In genomic region chr22:30265131-30265720, GRCh38 we compare ENCODE assay signal across 13 cellular contexts. TPM values are rescaled to one million over a fixed set of nuclear protein-coding genes. Genes with fewer than 3 reads are reported as not detected.
DNase-seq lines count a peak whose midpoint lies in the region; ATAC-seq, FAIRE-seq and TF ChIP-seq lines count a peak whose summit lies in the region.
"Had no signal": no experiment of that assay in that cellular context is flagged by ENCODE, and none has a peak within 500 bp of the region (broad histone marks: within the 10 kb centered on the region; RNA-seq: fewer than 3 reads in every experiment).

No MANE protein-coding gene starts in this region.

- H3K4me1 ChIP-seq in HepG2 (ENCODE audit: insufficient read depth, low read length) (peaks cover 27% of the 10 kb centered on the region), psoas muscle (no peaks in the 10 kb centered on the region)
- H3K4me1 ChIP-seq: BE2C had no signal

- H3K27me3 ChIP-seq in HepG2 (ENCODE audit: control insufficient read depth in 1 of 2, insufficient read depth in 2 of 2, low read length in 2 of 2) = peaks cover 9 to 40% of the 10 kb centered on the region in 2 experiments
- no peaks in the 10 kb centered on the region for H3K27me3 ChIP-seq in psoas muscle (ENCODE audit: insufficient read depth in 3 of 3, low read length in 2 of 3)
- H3K27me3 ChIP-seq: BE2C had no signal

- no peak overlapping the region for H2AFZ ChIP-seq in HepG2 (ENCODE audit: low read length)

- 18% methylated on average over 2 of the region's 9 CpGs for WGBS in HepG2 (ENCODE audit: low lambda C conversion rate)
- 84 to 88% (median 85%) methylated on average over 9 of the region's 9 CpGs for WGBS in psoas muscle, 3 donors

- no peak overlapping the region for H3K27ac ChIP-seq in HepG2 (ENCODE audit: extremely low read length, insufficient read depth, low read length)
- no peak overlapping the region for H3K27ac ChIP-seq in psoas muscle

- H3K9me3 ChIP-seq in HepG2 (ENCODE audit: low read length) (no peaks in the 10 kb centered on the region), psoas muscle (no peaks in the 10 kb centered on the region)
- H3K9me3 ChIP-seq: BE2C, SK-N-SH had no signal

- H3K4me2 ChIP-seq in HepG2 (ENCODE audit: low read depth, low read length) = no peak overlapping the region
- H3K4me2 ChIP-seq: SK-N-SH had no signal

- DNase-seq in Right ventricle myocardium inferior (ENCODE audit: missing footprints) (peak; percentile 42), Right ventricle myocardium superior (no peak), HepG2 (ENCODE audit: low spot score) (no peak), urothelium cell line (ENCODE audit: low spot score) (no peak), ACHN (no peak), psoas muscle (no peak)
- DNase-seq: BE2C, dermis blood vessel endothelial cell, SK-N-SH had no signal

- peak overlapping the region; percentile 98 for H3K4me3 Mint-ChIP-seq in T-helper 1 cell treated with Interleukin-12 subunit alpha and Interleukin-12 subunit beta and Interleukin-4 antibody, amounts not matched to agents 30 μg/mL and 1 μg/mL, for 36 hours
- H3K4me3 Mint-ChIP-seq: mesothelial cell of epicardium had no signal

- peaks cover 59% of the 10 kb centered on the region for H3K36me3 Mint-ChIP-seq in T-helper 1 cell treated with Interleukin-12 subunit alpha and Interleukin-12 subunit beta and Interleukin-4 antibody, amounts not matched to agents 30 μg/mL and 1 μg/mL, for 36 hours (ENCODE audit: low read depth)
- H3K36me3 Mint-ChIP-seq: mesothelial cell of epicardium had no signal

- no peak for TF ChIP-seq EP300 in HepG2 (IDR thresholded peaks at IDR 0.05; ENCODE audit: low read depth in 2 of 2, low read length in 2 of 2)
- no peak for TF ChIP-seq EP300 in HepG2 (CRISPR knock-in tag; IDR thresholded peaks at IDR 0.05; ENCODE audit: borderline replicate concordance)

- no peak overlapping the region for H3K9ac ChIP-seq in HepG2 (ENCODE audit: insufficient read depth, low read depth, low read length)
- H3K9ac ChIP-seq: SK-N-SH had no signal

- peak overlapping the region; percentile 97 for H3K27ac Mint-ChIP-seq in T-helper 1 cell treated with Interleukin-12 subunit alpha and Interleukin-12 subunit beta and Interleukin-4 antibody, amounts not matched to agents 30 μg/mL and 1 μg/mL, for 36 hours
- H3K27ac Mint-ChIP-seq: mesothelial cell of epicardium had no signal

- H3K4me3 ChIP-seq in HepG2 (replicated peaks in 1 of 3; ENCODE audit: insufficient read depth in 1 of 3, low read depth in 2 of 3, low read length in 3 of 3) (no peak overlapping the region), psoas muscle (no peak overlapping the region)

- H3K36me3 ChIP-seq in HepG2 (replicated peaks in 1 of 2; ENCODE audit: control insufficient read depth in 1 of 2, insufficient read depth in 2 of 2, low read length in 2 of 2) (no peaks in the 10 kb centered on the region), psoas muscle (ENCODE audit: insufficient read depth in 1 of 2, low read depth in 1 of 2) (no peaks in the 10 kb centered on the region)
- H3K36me3 ChIP-seq: BE2C had no signal

- peaks cover 59% of the 10 kb centered on the region for H3K4me1 Mint-ChIP-seq in T-helper 1 cell treated with Interleukin-12 subunit alpha and Interleukin-12 subunit beta and Interleukin-4 antibody, amounts not matched to agents 30 μg/mL and 1 μg/mL, for 36 hours (ENCODE audit: low read depth)
- H3K4me1 Mint-ChIP-seq: mesothelial cell of epicardium had no signal

- H3K9me3 Mint-ChIP-seq in T-helper 1 cell treated with Interleukin-12 subunit alpha and Interleukin-12 subunit beta and Interleukin-4 antibody, amounts not matched to agents 30 μg/mL and 1 μg/mL, for 36 hours = no peaks in the 10 kb centered on the region
- H3K9me3 Mint-ChIP-seq: mesothelial cell of epicardium had no signal

- no peaks in the 10 kb centered on the region for H4K20me1 ChIP-seq in HepG2 (ENCODE audit: insufficient read depth, low read length)

- TF ChIP-seq CTCF in HepG2 (CRISPR knock-in tag; IDR thresholded peaks at IDR 0.05) (no peak), psoas muscle (IDR thresholded peaks at IDR 0.05) (no peak)

- intact Hi-C loops in Right ventricle myocardium inferior (cut with DNase I) = no loop called here
- intact Hi-C loops in Right ventricle myocardium superior (cut with DNase I) = no loop called here
- intact Hi-C loops in HepG2 (cut with micrococcal nuclease; ENCODE audit: unreplicated experiment) = no loop called here
- intact Hi-C loops in psoas muscle (cut with DNase I) = loop anchor here (2.0 to 10.0 kb wide), 2 partner anchors 122 to 220 kb away; partner anchors contain the start of gene RNF215 (in 1 of the 2)

- H3K27me3 Mint-ChIP-seq in T-helper 1 cell treated with Interleukin-12 subunit alpha and Interleukin-12 subunit beta and Interleukin-4 antibody, amounts not matched to agents 30 μg/mL and 1 μg/mL, for 36 hours (ENCODE audit: low read depth) = no peaks in the 10 kb centered on the region

- in situ Hi-C loops in HepG2 (cut with HindIII; ENCODE audit: extremely low pct_ligation_motif_present, low pct_unique_long_range_greater_than_20kb) (loop anchor here (10.0 kb wide), 1 partner anchor 220 kb away; no protein-coding TSS in a partner anchor), ACHN (cut with HindIII; ENCODE audit: low pct_ligation_motif_present, low pct_unique_long_range_greater_than_20kb, low sequenced_read_pairs) (no loop called here)

- CTCF ChIA-PET in HepG2 (lab: Yijun Ruan, JAX; ENCODE audit: low intra/inter-chr PET ratio, low total read pairs) = no interaction called here

- H3K79me2 ChIP-seq in HepG2 (ENCODE audit: insufficient read depth, low read length) = no peaks in the 10 kb centered on the region

- no peak for TF ChIP-seq POLR2A in HepG2 (IDR thresholded peaks at IDR 0.05; ENCODE audit: insufficient read depth in 1 of 2, low read depth in 2 of 2, low read length in 2 of 2)

- BruUV-seq in HepG2 (replicated peaks; lab: Mats Ljungman, UMichigan) = no TSS peak

- no peak for TF ChIP-seq RAD21 in HepG2 (CRISPR knock-in tag; IDR thresholded peaks at IDR 0.05)

- POLR2A ChIA-PET in HepG2 (lab: Yijun Ruan, JAX) = no interaction called here

- no peak for ATAC-seq in Right ventricle myocardium inferior
- no peak for ATAC-seq in Right ventricle myocardium superior (ENCODE audit: poor library complexity)
- ATAC-seq in HepG2 = peak; percentile 18; the same call in 2 of the 3 replicates
- ATAC-seq in HG03460 (IDR thresholded peaks at IDR 0.05; ENCODE audit: unreplicated experiment) = no peak
- ATAC-seq in psoas muscle = no peak

- FAIRE-seq in HepG2 (lab: Jason Lieb, UNC) (no peak), urothelium cell line (lab: Jason Lieb, UNC) (peak; percentile 65)

RNA-seq across cellular contexts. Expression of gene OSM, which starts 1.4 kb away (rescaled TPM):
- total RNA-seq in Right ventricle myocardium inferior (0.19 TPM), Right ventricle myocardium superior (0.11 TPM), HepG2 (2016; rRNA removed; fragmentation: Illumina TruSeq; extraction: Trizol) (not detected in 2 replicates), psoas muscle (under 1 TPM in 2 of 4 donors, not detected in 2; 0.38 to 0.39 TPM)
- not detected in 2 replicates for total RNA-seq in HepG2 (2016; cell fraction: cytosol; rRNA removed; fragmentation: Illumina TruSeq; extraction: Trizol; ENCODE audit: low read depth)
- total RNA-seq in HepG2 (2016; cell fraction: insoluble cytoplasmic fraction; rRNA removed; fragmentation: Illumina TruSeq; extraction: Trizol) = not detected in 2 replicates
- not detected in 2 replicates for total RNA-seq in HepG2 (2016; cell fraction: membrane; rRNA removed; fragmentation: Illumina TruSeq; extraction: Trizol)
- not detected in 2 replicates for total RNA-seq in HepG2 (2016; cell fraction: nucleus; rRNA removed; fragmentation: Illumina TruSeq; extraction: Trizol)
- polyA plus RNA-seq in HepG2 (2011; rRNA removed) (0.07 TPM in 1 of 2 replicates, not detected in the other), psoas muscle (under 1 TPM in 2 of 3 donors, not detected in 1; 0.08 TPM)
- 0.05 TPM in 1 of 2 replicates, not detected in the other for polyA plus RNA-seq in HepG2 (2011; cell fraction: cytosol; rRNA removed)
- not detected in 2 replicates for polyA plus RNA-seq in HepG2 (2011; cell fraction: nucleus; rRNA removed)
- 0.07 TPM in 1 of 2 replicates, not detected in the other for polyA plus RNA-seq in HepG2 (2012)
- polyA plus RNA-seq in HepG2 (2016; cell fraction: cytosol; fragmentation: Illumina TruSeq; extraction: Trizol; ENCODE audit: low read depth) = not detected in 2 replicates
- polyA plus RNA-seq in HepG2 (2016; cell fraction: insoluble cytoplasmic fraction; fragmentation: Illumina TruSeq; extraction: Trizol; ENCODE audit: low read depth) = not detected in 2 replicates
- polyA plus RNA-seq in HepG2 (2016; cell fraction: membrane; fragmentation: Illumina TruSeq; extraction: Trizol; ENCODE audit: low read depth) = not detected in 2 replicates
- not detected in 2 replicates for polyA plus RNA-seq in HepG2 (2016; cell fraction: nucleus; fragmentation: Illumina TruSeq; extraction: Trizol; ENCODE audit: insufficient read depth, low read depth)
- polyA minus RNA-seq in HepG2 (2011; rRNA and poly(A)+ RNA removed; ENCODE audit: low replicate concordance) = not detected in 2 replicates
- polyA minus RNA-seq in HepG2 (2011; cell fraction: cytosol; rRNA and poly(A)+ RNA removed) = not detected in 2 replicates
- polyA minus RNA-seq in HepG2 (2011; cell fraction: nucleus; rRNA and poly(A)+ RNA removed) = not detected in 2 replicates
- total RNA-seq: dermis blood vessel endothelial cell, mesothelial cell of epicardium, pulmonary artery endothelial cell had no signal
- polyA plus RNA-seq: SK-N-SH had no signal

RNA-seq across cellular contexts. Expression of gene LIF, which starts 18.7 kb away (rescaled TPM):
- total RNA-seq in Right ventricle myocardium inferior (0.27 TPM), Right ventricle myocardium superior (0.54 TPM), HepG2 (2016; rRNA removed; fragmentation: Illumina TruSeq; extraction: Trizol) (1.5 and 3.6 TPM in 2 replicates), psoas muscle (under 1 TPM in 3 of 4 donors, not detected in 1; 0.27 to 0.54 (median 0.38) TPM)
- total RNA-seq in HepG2 (2016; cell fraction: cytosol; rRNA removed; fragmentation: Illumina TruSeq; extraction: Trizol; ENCODE audit: low read depth) = 0.53 and 1.6 TPM in 2 replicates
- 1.7 and 3.2 TPM in 2 replicates for total RNA-seq in HepG2 (2016; cell fraction: insoluble cytoplasmic fraction; rRNA removed; fragmentation: Illumina TruSeq; extraction: Trizol)
- 2.6 TPM in 2 replicates for total RNA-seq in HepG2 (2016; cell fraction: membrane; rRNA removed; fragmentation: Illumina TruSeq; extraction: Trizol)
- 5.2 and 5.5 TPM in 2 replicates for total RNA-seq in HepG2 (2016; cell fraction: nucleus; rRNA removed; fragmentation: Illumina TruSeq; extraction: Trizol)
- polyA plus RNA-seq in HepG2 (2011; rRNA removed) (8.5 and 12.1 TPM in 2 replicates), psoas muscle (10 to 100 TPM in 1 of 3 donors, under 1 TPM in 2; 0.10 to 21.4 (median 0.14) TPM)
- 3.0 and 4.2 TPM in 2 replicates for polyA plus RNA-seq in HepG2 (2011; cell fraction: cytosol; rRNA removed)
- polyA plus RNA-seq in HepG2 (2011; cell fraction: nucleus; rRNA removed) = 48.8 and 59.2 TPM in 2 replicates
- polyA plus RNA-seq in HepG2 (2012) = 1.4 and 5.2 TPM in 2 replicates
- 0.17 and 0.26 TPM in 2 replicates for polyA plus RNA-seq in HepG2 (2016; cell fraction: cytosol; fragmentation: Illumina TruSeq; extraction: Trizol; ENCODE audit: low read depth)
- 1.1 and 1.3 TPM in 2 replicates for polyA plus RNA-seq in HepG2 (2016; cell fraction: insoluble cytoplasmic fraction; fragmentation: Illumina TruSeq; extraction: Trizol; ENCODE audit: low read depth)
- 0.64 and 0.93 TPM in 2 replicates for polyA plus RNA-seq in HepG2 (2016; cell fraction: membrane; fragmentation: Illumina TruSeq; extraction: Trizol; ENCODE audit: low read depth)
- polyA plus RNA-seq in HepG2 (2016; cell fraction: nucleus; fragmentation: Illumina TruSeq; extraction: Trizol; ENCODE audit: insufficient read depth, low read depth) = 13.6 and 20.3 TPM in 2 replicates
- 11.5 and 35.1 TPM in 2 replicates for polyA minus RNA-seq in HepG2 (2011; rRNA and poly(A)+ RNA removed; ENCODE audit: low replicate concordance)
- polyA minus RNA-seq in HepG2 (2011; cell fraction: cytosol; rRNA and poly(A)+ RNA removed) = 3.8 and 5.5 TPM in 2 replicates
- polyA minus RNA-seq in HepG2 (2011; cell fraction: nucleus; rRNA and poly(A)+ RNA removed) = 4.1 and 7.1 TPM in 2 replicates

RNA-seq across cellular contexts. Expression of gene CASTOR1, which starts 24.1 kb away (rescaled TPM):
- total RNA-seq in Right ventricle myocardium inferior (8.2 TPM), Right ventricle myocardium superior (5.3 TPM), HepG2 (2016; rRNA removed; fragmentation: Illumina TruSeq; extraction: Trizol) (1.1 and 2.6 TPM in 2 replicates), psoas muscle (1 to 10 TPM in 3 of 4 donors, under 1 TPM in 1; 0.44 to 4.8 (median 2.2) TPM)
- 0.81 and 0.88 TPM in 2 replicates for total RNA-seq in HepG2 (2016; cell fraction: cytosol; rRNA removed; fragmentation: Illumina TruSeq; extraction: Trizol; ENCODE audit: low read depth)
- total RNA-seq in HepG2 (2016; cell fraction: insoluble cytoplasmic fraction; rRNA removed; fragmentation: Illumina TruSeq; extraction: Trizol) = 0.70 and 1.2 TPM in 2 replicates
- total RNA-seq in HepG2 (2016; cell fraction: membrane; rRNA removed; fragmentation: Illumina TruSeq; extraction: Trizol) = 2.4 and 2.9 TPM in 2 replicates
- 1.6 and 2.3 TPM in 2 replicates for total RNA-seq in HepG2 (2016; cell fraction: nucleus; rRNA removed; fragmentation: Illumina TruSeq; extraction: Trizol)
- polyA plus RNA-seq in HepG2 (2011; rRNA removed) (4.4 and 6.2 TPM in 2 replicates), psoas muscle (1 to 10 TPM; 1.9 to 5.1 (median 2.9) TPM)
- polyA plus RNA-seq in HepG2 (2011; cell fraction: cytosol; rRNA removed) = 2.6 and 3.9 TPM in 2 replicates
- 14.3 and 18.8 TPM in 2 replicates for polyA plus RNA-seq in HepG2 (2011; cell fraction: nucleus; rRNA removed)
- polyA plus RNA-seq in HepG2 (2012) = 2.3 and 2.7 TPM in 2 replicates
- 0.41 and 0.72 TPM in 2 replicates for polyA plus RNA-seq in HepG2 (2016; cell fraction: cytosol; fragmentation: Illumina TruSeq; extraction: Trizol; ENCODE audit: low read depth)
- 0.73 and 1.3 TPM in 2 replicates for polyA plus RNA-seq in HepG2 (2016; cell fraction: insoluble cytoplasmic fraction; fragmentation: Illumina TruSeq; extraction: Trizol; ENCODE audit: low read depth)
- polyA plus RNA-seq in HepG2 (2016; cell fraction: membrane; fragmentation: Illumina TruSeq; extraction: Trizol; ENCODE audit: low read depth) = 0.99 and 1.3 TPM in 2 replicates
- polyA plus RNA-seq in HepG2 (2016; cell fraction: nucleus; fragmentation: Illumina TruSeq; extraction: Trizol; ENCODE audit: insufficient read depth, low read depth) = 2.4 TPM in 1 of 2 replicates, not detected in the other
- 1.4 and 5.7 TPM in 2 replicates for polyA minus RNA-seq in HepG2 (2011; rRNA and poly(A)+ RNA removed; ENCODE audit: low replicate concordance)
- polyA minus RNA-seq in HepG2 (2011; cell fraction: cytosol; rRNA and poly(A)+ RNA removed) = 0.97 and 1.6 TPM in 2 replicates
- polyA minus RNA-seq in HepG2 (2011; cell fraction: nucleus; rRNA and poly(A)+ RNA removed) = 2.3 and 2.9 TPM in 2 replicates

Comparison
In these comparisons a context has a peak if more than half of its experiments do, and no peak if none do; other contexts are left out.
1. intact Hi-C loops: an anchor here in psoas muscle (2.0 to 10.0 kb wide); none called in Right ventricle myocardium inferior, Right ventricle myocardium superior and HepG2.